Comparison of ENCODE assay signal across 8 cellular contexts in genomic region chr14:40954448-40955138, GRCh38.
DNase-seq lines count a peak whose midpoint lies in the region; ATAC-seq and TF ChIP-seq lines count a peak whose summit lies in the region.
"Not testable (repeated sequence)": the region's sequence is repeated elsewhere in the genome, so short reads cannot be mapped to it uniquely, and the experiment has no call there.

No MANE protein-coding gene starts in this region.

- H3K9me3 ChIP-seq in IMR-90 (ENCODE audit: control insufficient read depth, insufficient read depth, low read length); cardiac muscle cell (ENCODE audit: low read depth); lower lobe of right lung: not testable (repeated sequence)
- peaks cover 0 to 31% of the 10 kb centered on the region in 2 donors for H3K9me3 ChIP-seq in neuronal stem cell (replicated peaks in 1 of 2; ENCODE audit: control insufficient read depth in 2 of 2, insufficient read depth in 1 of 2, low read depth in 1 of 2, low read length in 2 of 2)

- not testable (repeated sequence) for H4K20me1 ChIP-seq in IMR-90 (ENCODE audit: insufficient read depth, low read length)

- H3K27me3 ChIP-seq in IMR-90 (ENCODE audit: control insufficient read depth, insufficient read depth, low read length); cardiac muscle cell; lower lobe of right lung (ENCODE audit: low read depth); neuronal stem cell (ENCODE audit: control insufficient read depth in 3 of 3, insufficient read depth in 3 of 3, low read depth in 1 of 3, low read length in 3 of 3): not testable (repeated sequence)

- not testable (repeated sequence) for H4K8ac ChIP-seq in IMR-90 (ENCODE audit: low read depth in 2 of 2, low read length in 2 of 2); neuronal stem cell (ENCODE audit: low read depth, low read length)

- ATAC-seq in IMR-90 (ENCODE audit: low read depth); lower lobe of right lung: not testable (repeated sequence)

- H3K9me3 Mint-ChIP-seq in T-helper 2 cell treated with Interferon-gamma antibody and Interleukin-4, amounts not matched to agents 5 μg/mL and 100 μg/mL, for 36 hours, result peaks cover 40% of the 10 kb centered on the region
- H3K9me3 Mint-ChIP-seq in chondrocyte (ENCODE audit: low read depth), result peaks cover 18% of the 10 kb centered on the region

- not testable (repeated sequence) for H2BK20ac ChIP-seq in IMR-90 (ENCODE audit: low read depth, low read length)

- H3K9me1 ChIP-seq in IMR-90 (ENCODE audit: insufficient read depth, low read length), result not testable (repeated sequence)

- not testable (repeated sequence) for H3K14ac ChIP-seq in IMR-90 (replicated peaks; ENCODE audit: low read depth, low read length); neuronal stem cell (ENCODE audit: low read length)

- H3K9ac ChIP-seq in IMR-90 (ENCODE audit: low read depth, low read length); neuronal stem cell (ENCODE audit: low read depth, low read length, poor library complexity): not testable (repeated sequence)

- H2BK120ac ChIP-seq in IMR-90 (ENCODE audit: low read depth, low read length); neuronal stem cell (ENCODE audit: low read depth, low read length): not testable (repeated sequence)

- POLR2A ChIA-PET in IMR-90 (lab: Charles Lee; ENCODE audit: unreplicated experiment), result not testable (repeated sequence)

- CTCF ChIA-PET in IMR-90 (lab: Yijun Ruan, JAX), result not testable (repeated sequence)

- not testable (repeated sequence) for BruUV-seq in IMR-90 (replicated peaks; lab: Mats Ljungman, UMichigan)

- H2AK9ac ChIP-seq in IMR-90 (replicated peaks; ENCODE audit: low read depth, low read length, poor library complexity), result not testable (repeated sequence)

- TF ChIP-seq CTCF in IMR-90 (conservative IDR thresholded peaks at IDR 0.05; ENCODE audit: low read depth, low read length); chondrocyte (IDR thresholded peaks at IDR 0.05); cardiac muscle cell (IDR thresholded peaks at IDR 0.05; ENCODE audit: low read depth, low read length); lower lobe of right lung (IDR thresholded peaks at IDR 0.05): not testable (repeated sequence)

- not testable (repeated sequence) for H3K36me3 Mint-ChIP-seq in T-helper 2 cell treated with Interferon-gamma antibody and Interleukin-4, amounts not matched to agents 5 μg/mL and 100 μg/mL, for 36 hours (ENCODE audit: low read depth); chondrocyte (ENCODE audit: low read depth)

- peak overlapping the region; percentile 11; the same call in 1 of the 2 replicates for H3K56ac ChIP-seq in IMR-90 (ENCODE audit: extremely low read depth, insufficient read depth, low read length)

- H3K18ac ChIP-seq in IMR-90 (ENCODE audit: low read depth, low read length); neuronal stem cell (ENCODE audit: low read length): not testable (repeated sequence)

- H4K5ac ChIP-seq in IMR-90 (ENCODE audit: low read depth, low read length), result not testable (repeated sequence)

- not testable (repeated sequence) for H4K91ac ChIP-seq in IMR-90 (ENCODE audit: insufficient read depth, low read depth, low read length); neuronal stem cell (ENCODE audit: low read depth, low read length, poor library complexity)

- TF ChIP-seq POLR2A in IMR-90 (IDR thresholded peaks at IDR 0.05; ENCODE audit: low read depth, low read length), result not testable (repeated sequence)

- not testable (repeated sequence) for H3K23ac ChIP-seq in IMR-90 (ENCODE audit: low read depth, low read length); neuronal stem cell (ENCODE audit: low read depth, low read length, poor library complexity)

- H3K4me1 ChIP-seq in IMR-90 (ENCODE audit: control insufficient read depth, insufficient read depth, low read length); cardiac muscle cell (ENCODE audit: low read depth); lower lobe of right lung; neuronal stem cell (ENCODE audit: control insufficient read depth in 2 of 2, insufficient read depth in 1 of 2, low read depth in 1 of 2, low read length in 2 of 2): not testable (repeated sequence)

- H2BK5ac ChIP-seq in IMR-90 (ENCODE audit: low read depth, low read length, poor library complexity, severe bottlenecking); neuronal stem cell (ENCODE audit: low read length): not testable (repeated sequence)

- DNase-seq in DMS53 (lab: John Stamatoyannopoulos, UW) (peak; percentile 51), NCI-H748 (lab: John Stamatoyannopoulos, UW; ENCODE audit: unreplicated experiment) (peak; percentile 42), cardiac muscle cell (ENCODE audit: low read depth in 1 of 2, low spot score in 1 of 2) (peak in 1 of 2 donors; percentile 15)
- not testable (repeated sequence) for DNase-seq in IMR-90; T-helper 2 cell treated with Interferon-gamma antibody and Interleukin-4, amounts not matched to agents 5 μg/mL and 100 μg/mL, for 36 hours (ENCODE audit: low spot score); chondrocyte (ENCODE audit: low spot score); lower lobe of right lung; neuronal stem cell (ENCODE audit: low spot score)

- 90% methylated on average over 6 of the region's 34 CpGs; no CpG with 5 or more reads in 1 of the 2 experiments for WGBS in IMR-90 (ENCODE audit: extremely low coverage in 2 of 2, insufficient read length in 1 of 2), 2 experiments
- WGBS in neuronal stem cell (ENCODE audit: extremely low coverage in 2 of 2, insufficient read length in 2 of 2, insufficient replicate concordance in 1 of 2), 2 donors, result no CpG with 5 or more reads among the region's 34 CpGs

- H3K27ac Mint-ChIP-seq in T-helper 2 cell treated with Interferon-gamma antibody and Interleukin-4, amounts not matched to agents 5 μg/mL and 100 μg/mL, for 36 hours, result not testable (repeated sequence)
- peak overlapping the region; percentile 92 for H3K27ac Mint-ChIP-seq in chondrocyte (ENCODE audit: unreplicated experiment)

- not testable (repeated sequence) for H3K36me3 ChIP-seq in IMR-90 (ENCODE audit: control insufficient read depth, insufficient read depth, low read length); cardiac muscle cell; lower lobe of right lung
- H3K36me3 ChIP-seq in neuronal stem cell (replicated peaks in 1 of 2; ENCODE audit: control insufficient read depth in 2 of 2, insufficient read depth in 2 of 2, low read length in 2 of 2), result peaks cover 0 to 21% of the 10 kb centered on the region in 2 donors

- not testable (repeated sequence) for TF ChIP-seq RAD21 in IMR-90 (IDR thresholded peaks at IDR 0.05; ENCODE audit: low read length)

- not testable (repeated sequence) for H2BK12ac ChIP-seq in neuronal stem cell (ENCODE audit: low read length)

- H3K4me2 ChIP-seq in IMR-90 (ENCODE audit: low read depth, low read length), result not testable (repeated sequence)
- H3K4me2 ChIP-seq in neuronal stem cell (ENCODE audit: insufficient read depth, low read length, poor library complexity, severe bottlenecking), result peak overlapping the region; percentile 11

- not testable (repeated sequence) for H3K4me3 ChIP-seq in IMR-90 (ENCODE audit: insufficient read depth, low read depth, low read length)
- H3K4me3 ChIP-seq in cardiac muscle cell (peak overlapping the region; percentile 57), lower lobe of right lung (peak overlapping the region; percentile 17), neuronal stem cell (ENCODE audit: low read length in 2 of 2) (peak overlapping the region; percentile 55 to 60)

- H3K27me3 Mint-ChIP-seq in T-helper 2 cell treated with Interferon-gamma antibody and Interleukin-4, amounts not matched to agents 5 μg/mL and 100 μg/mL, for 36 hours (ENCODE audit: low read depth); chondrocyte (ENCODE audit: low read depth): not testable (repeated sequence)

- dilution Hi-C loops in IMR-90 (cut with HindIII; ENCODE audit: low sequenced_read_pairs, unreplicated experiment), result not testable (repeated sequence)

- H3K27ac ChIP-seq in IMR-90 (ENCODE audit: insufficient read depth, low read length); lower lobe of right lung; neuronal stem cell (replicated peaks; ENCODE audit: low read length): not testable (repeated sequence)
- peak overlapping the region; percentile 82 for H3K27ac ChIP-seq in cardiac muscle cell

- H3K4ac ChIP-seq in IMR-90 (ENCODE audit: low read depth, low read length); neuronal stem cell (ENCODE audit: low read length): not testable (repeated sequence)

- H2AK5ac ChIP-seq in IMR-90 (ENCODE audit: low read depth, low read length); neuronal stem cell (ENCODE audit: low read depth, low read length): not testable (repeated sequence)

- peak overlapping the region; percentile 45 for H3K4me3 Mint-ChIP-seq in T-helper 2 cell treated with Interferon-gamma antibody and Interleukin-4, amounts not matched to agents 5 μg/mL and 100 μg/mL, for 36 hours
- H3K4me3 Mint-ChIP-seq in chondrocyte (ENCODE audit: unreplicated experiment), result peak overlapping the region; percentile 94

- not testable (repeated sequence) for H3K4me1 Mint-ChIP-seq in T-helper 2 cell treated with Interferon-gamma antibody and Interleukin-4, amounts not matched to agents 5 μg/mL and 100 μg/mL, for 36 hours (ENCODE audit: low read depth)
- peaks cover 25% of the 10 kb centered on the region for H3K4me1 Mint-ChIP-seq in chondrocyte (ENCODE audit: low read depth)

- in situ Hi-C loops in IMR-90 (cut with MboI; ENCODE audit: low sequenced_read_pairs), result not testable (repeated sequence)

- H3K79me1 ChIP-seq in IMR-90 (ENCODE audit: low read depth in 1 of 2, low read length in 2 of 2); neuronal stem cell (ENCODE audit: low read depth, low read length): not testable (repeated sequence)

- H2AFZ ChIP-seq in IMR-90 (replicated peaks; ENCODE audit: low read length, poor library complexity), result not testable (repeated sequence)
- peak overlapping the region; percentile 89 for H2AFZ ChIP-seq in neuronal stem cell (ENCODE audit: low read length)

- intact Hi-C loops in IMR-90 (cut with micrococcal nuclease); lower lobe of right lung (cut with DNase I): not testable (repeated sequence)

- not testable (repeated sequence) for H2BK15ac ChIP-seq in IMR-90 (ENCODE audit: low read depth, low read length); neuronal stem cell (ENCODE audit: low read length)
